ENCODE assay signal across 7 cellular contexts in the genomic region with DNA sequence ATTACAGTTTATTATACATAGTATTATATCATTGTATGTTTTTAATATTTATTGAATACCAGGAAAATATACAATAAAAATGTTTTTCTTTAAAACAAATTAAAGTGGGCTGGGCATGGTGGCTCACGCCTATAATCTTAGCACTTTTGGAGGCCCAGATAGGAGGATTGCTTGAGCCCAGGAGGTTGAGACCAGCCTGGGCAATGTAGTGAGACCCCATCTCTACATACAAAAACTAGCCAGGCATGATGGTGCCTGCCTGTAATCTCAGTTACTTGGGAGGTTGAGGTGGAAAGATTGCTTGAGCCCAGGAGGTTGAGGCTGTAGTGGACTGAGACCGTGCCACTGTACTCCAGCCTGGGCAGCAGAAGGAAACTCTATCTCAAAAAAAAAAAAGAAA.
"Had no signal": no experiment of that assay in that cellular context is flagged by ENCODE, and none has a peak within 500 bp of the region (broad histone marks: within the 10 kb centered on the region; RNA-seq: fewer than 3 reads in every experiment).

No MANE protein-coding gene starts in this region.

- H3K27me3 Mint-ChIP-seq: IgD-negative memory B cell had no signal

- H3K4me3 Mint-ChIP-seq: IgD-negative memory B cell had no signal

- H3K9me3 ChIP-seq: HAP-1 had no signal

- H3K4me1 ChIP-seq: HAP-1 had no signal

- H3K4me3 ChIP-seq: GM23248, HAP-1 had no signal

- DNase-seq: GM23248, GOT3, H7, KG1 had no signal

- H3K9me3 Mint-ChIP-seq: IgD-negative memory B cell had no signal

- H3K36me3 ChIP-seq: HAP-1 had no signal

- H3K27ac ChIP-seq: GM23248 had no signal

- ATAC-seq: HCT116 had no signal
